Comparison of ENCODE assay signal across 9 cellular contexts in genomic region chr19:39499082-39499642, GRCh38. TPM values are rescaled to one million over a fixed set of nuclear protein-coding genes. Genes with fewer than 3 reads are reported as not detected.
DNase-seq lines count a peak whose midpoint lies in the region; ATAC-seq, FAIRE-seq and TF ChIP-seq lines count a peak whose summit lies in the region.
"Had no signal": no experiment of that assay in that cellular context is flagged by ENCODE, and none has a peak within 500 bp of the region (broad histone marks: within the 10 kb centered on the region; RNA-seq: fewer than 3 reads in every experiment).

No MANE protein-coding gene starts in this region.

- peak overlapping the region; percentile 51 for H3K4me3 Mint-ChIP-seq in natural killer cell treated with Interleukin-12 subunit alpha and Interleukin-12 subunit beta and Interleukin-15 and Interleukin-18, amount 100 ng/mL, for 72 hours

- no peaks in the 10 kb centered on the region for H3K9me3 ChIP-seq in adipocyte (ENCODE audit: control insufficient read depth, low read length)
- no peaks in the 10 kb centered on the region for H3K9me3 ChIP-seq in thyroid gland

- TF ChIP-seq POLR2A in thyroid gland (IDR thresholded peaks at IDR 0.05) (no peak), H54 (IDR thresholded peaks at IDR 0.05; ENCODE audit: low read depth, low read length) (no peak)

- DNase-seq in GF-D8 (lab: John Stamatoyannopoulos, UW) = peak; percentile 3
- DNase-seq in NCI-H146 (lab: John Stamatoyannopoulos, UW) = peak; percentile 77
- peak; percentile 29 for DNase-seq in adipocyte (ENCODE audit: low read depth)
- DNase-seq in natural killer cell treated with Interleukin-12 subunit alpha and Interleukin-12 subunit beta and Interleukin-15 and Interleukin-18, amount 100 ng/mL, for 72 hours (ENCODE audit: low spot score) = no peak
- no peak for DNase-seq in C1 segment of cervical spinal cord (lab: John Stamatoyannopoulos, UW)
- no peak for DNase-seq in thyroid gland
- DNase-seq in H54 (ENCODE audit: insufficient read length, low spot score) = no peak
- no peak for DNase-seq in 8988T

- H3K4me1 ChIP-seq in adipocyte (ENCODE audit: control insufficient read depth, insufficient read depth, low read length) (peaks cover 7% of the 10 kb centered on the region), thyroid gland (peaks cover 0 to 24% of the 10 kb centered on the region in 2 donors)

- peaks cover 24 to 25% of the 10 kb centered on the region in 2 donors for H3K4me1 Mint-ChIP-seq in natural killer cell treated with Interleukin-12 subunit alpha and Interleukin-12 subunit beta and Interleukin-15 and Interleukin-18, amount 100 ng/mL, for 72 hours (ENCODE audit: low read depth in 2 of 2)

- TF ChIP-seq CTCF in thyroid gland (IDR thresholded peaks at IDR 0.05) = no peak

- no peak overlapping the region for H3K9ac ChIP-seq in adipocyte (ENCODE audit: low read length)

- intact Hi-C loops in thyroid gland (cut with DNase I) = loop anchor here (5.0 kb wide), 1 partner anchor 38 kb away; no protein-coding TSS in a partner anchor

- no peaks in the 10 kb centered on the region for H3K36me3 Mint-ChIP-seq in natural killer cell treated with Interleukin-12 subunit alpha and Interleukin-12 subunit beta and Interleukin-15 and Interleukin-18, amount 100 ng/mL, for 72 hours

- H3K27me3 Mint-ChIP-seq in natural killer cell treated with Interleukin-12 subunit alpha and Interleukin-12 subunit beta and Interleukin-15 and Interleukin-18, amount 100 ng/mL, for 72 hours = peaks cover 41 to 48% of the 10 kb centered on the region in 2 donors

- FAIRE-seq in H54 (lab: Jason Lieb, UNC) = no peak

- H3K4me3 ChIP-seq in adipocyte (ENCODE audit: low read length) (no peak overlapping the region), thyroid gland (replicated peaks in 1 of 3) (no peak overlapping the region)
- H3K4me3 ChIP-seq: esophagus muscularis mucosa had no signal

- WGBS in thyroid gland, 2 donors = 2 to 5% methylated on average over 4 to 17 of the region's 46 CpGs

- no peak overlapping the region for H3K27ac Mint-ChIP-seq in natural killer cell treated with Interleukin-12 subunit alpha and Interleukin-12 subunit beta and Interleukin-15 and Interleukin-18, amount 100 ng/mL, for 72 hours

- no peak overlapping the region for H3K27ac ChIP-seq in thyroid gland
- H3K27ac ChIP-seq: esophagus muscularis mucosa had no signal

- no peaks in the 10 kb centered on the region for H3K36me3 ChIP-seq in adipocyte (ENCODE audit: control insufficient read depth, insufficient read depth, low read length, severe bottlenecking)
- no peaks in the 10 kb centered on the region for H3K36me3 ChIP-seq in thyroid gland
- H3K36me3 ChIP-seq: esophagus muscularis mucosa had no signal

- ATAC-seq in natural killer cell treated with Interleukin-12 subunit alpha and Interleukin-12 subunit beta and Interleukin-15 and Interleukin-18, amount 100 ng/mL, for 72 hours = no peak

- H3K27me3 ChIP-seq in adipocyte (replicated peaks; ENCODE audit: control insufficient read depth, insufficient read depth, low read length) (peaks cover 47% of the 10 kb centered on the region), thyroid gland (peaks cover 9% of the 10 kb centered on the region)

- H3K9me3 Mint-ChIP-seq in natural killer cell treated with Interleukin-12 subunit alpha and Interleukin-12 subunit beta and Interleukin-15 and Interleukin-18, amount 100 ng/mL, for 72 hours = no peaks in the 10 kb centered on the region

RNA-seq across cellular contexts. Expression of gene DLL3, which starts 0.4 kb away (rescaled TPM):
- total RNA-seq in natural killer cell treated with Interleukin-12 subunit alpha and Interleukin-12 subunit beta and Interleukin-15 and Interleukin-18, amount 100 ng/mL, for 72 hours = under 1 TPM; 0.21 to 0.92 TPM
- total RNA-seq in thyroid gland = under 1 TPM in 1 of 4 donors, not detected in 3; 0.56 TPM
- total RNA-seq: esophagus muscularis mucosa had no signal

RNA-seq across cellular contexts. Expression of gene SELENOV, which starts 15.8 kb away (rescaled TPM):
- not detected for total RNA-seq in natural killer cell treated with Interleukin-12 subunit alpha and Interleukin-12 subunit beta and Interleukin-15 and Interleukin-18, amount 100 ng/mL, for 72 hours
- 1 to 10 TPM; 2.5 to 4.4 (median 3.3) TPM for total RNA-seq in thyroid gland
- total RNA-seq: esophagus muscularis mucosa had no signal

RNA-seq across cellular contexts. Expression of gene TIMM50, which starts 18.5 kb away (rescaled TPM):
- 100 to 1,000 TPM in 1 of 2 donors, 10 to 100 TPM in 1; 74.0 to 133 TPM for total RNA-seq in natural killer cell treated with Interleukin-12 subunit alpha and Interleukin-12 subunit beta and Interleukin-15 and Interleukin-18, amount 100 ng/mL, for 72 hours
- 10 to 100 TPM; 74.4 to 86.5 (median 84.5) TPM for total RNA-seq in thyroid gland

RNA-seq across cellular contexts. Expression of gene EID2B, which starts 33.5 kb away (rescaled TPM):
- total RNA-seq in natural killer cell treated with Interleukin-12 subunit alpha and Interleukin-12 subunit beta and Interleukin-15 and Interleukin-18, amount 100 ng/mL, for 72 hours = 1 to 10 TPM; 1.9 to 5.4 TPM
- total RNA-seq in thyroid gland = 1 to 10 TPM; 2.4 to 7.1 (median 4.4) TPM

RNA-seq across cellular contexts. Expression of gene EID2, which starts 40.8 kb away (rescaled TPM):
- 10 to 100 TPM; 10.4 to 11.4 TPM for total RNA-seq in natural killer cell treated with Interleukin-12 subunit alpha and Interleukin-12 subunit beta and Interleukin-15 and Interleukin-18, amount 100 ng/mL, for 72 hours
- total RNA-seq in thyroid gland = 10 to 100 TPM; 15.3 to 24.4 (median 19.8) TPM

Comparison
In these comparisons a context has a peak if more than half of its experiments do, and no peak if none do; other contexts are left out.
1. DNase-seq: peak in GF-D8 (single experiment), NCI-H146 (single experiment) and adipocyte (single experiment); none in natural killer cell treated with Interleukin-12 subunit alpha and Interleukin-12 subunit beta and Interleukin-15 and Interleukin-18, amount 100 ng/mL, for 72 hours (single experiment), C1 segment of cervical spinal cord (0 of 14), thyroid gland (0 of 2), H54 (single experiment) and 8988T (single experiment).